Comparison of ENCODE assay signal across 18 cellular contexts in the genomic region with DNA sequence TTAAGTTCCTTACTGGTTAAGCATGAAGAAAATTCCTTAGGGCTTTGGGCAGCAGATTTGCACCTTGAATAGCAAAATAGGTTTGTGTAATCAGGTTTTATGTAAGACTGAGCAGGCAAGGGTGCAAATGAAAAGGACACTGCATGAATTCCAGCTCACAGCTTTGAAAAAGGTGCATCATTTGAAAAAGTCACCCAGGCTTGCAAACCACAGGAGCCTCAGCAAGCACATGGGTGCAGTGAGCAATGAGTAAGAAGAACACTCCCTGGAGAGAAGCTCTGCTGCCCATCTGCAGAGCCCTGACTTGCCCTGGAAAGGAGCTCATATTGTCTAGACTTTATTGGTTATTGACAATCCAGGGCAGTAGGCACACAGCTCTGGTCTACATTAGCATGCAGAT.
"Had no signal": no experiment of that assay in that cellular context is flagged by ENCODE, and none has a peak within 500 bp of the region (broad histone marks: within the 10 kb centered on the region; RNA-seq: fewer than 3 reads in every experiment).

No MANE protein-coding gene starts in this region.

- H3K4me1 ChIP-seq: body of pancreas, right atrium auricular region, transverse colon had no signal

- H3K27ac ChIP-seq: body of pancreas, left ventricle myocardium inferior, right atrium auricular region, skin epidermis, transverse colon had no signal

- H3K27me3 ChIP-seq: body of pancreas, right atrium auricular region, transverse colon had no signal

- H3K4me3 ChIP-seq: body of pancreas, left ventricle myocardium inferior, right atrium auricular region, skin epidermis, transverse colon had no signal

- H3K9me3 ChIP-seq: body of pancreas, left ventricle myocardium inferior, right atrium auricular region, transverse colon had no signal

- H3K36me3 ChIP-seq: left ventricle myocardium inferior, right atrium auricular region, transverse colon had no signal

- DNase-seq: activated CD4-positive, alpha-beta T cell treated with anti-CD3 and anti-CD28 coated beads for 36 hours; activated CD8-positive, alpha-beta memory T cell treated with anti-CD3 and anti-CD28 coated beads, Interleukin-2, amount 50 U/mL, for 48 hours; activated CD8-positive, alpha-beta T cell treated with anti-CD3 and anti-CD28 coated beads for 36 hours; activated naive CD8-positive, alpha-beta T cell treated with anti-CD3 and anti-CD28 coated beads for 36 hours; activated T-cell treated with anti-CD3 and anti-CD28 coated beads, Interleukin-2, amount 50 U/mL, for 72 hours; amygdala; body of pancreas; effector memory CD4-positive, alpha-beta T cell; islet precursor cell; left ventricle myocardium inferior; nucleus accumbens; stimulated activated CD4-positive, alpha-beta T cell treated with anti-CD3 and anti-CD28 coated beads, Interleukin-4, amount 100 ng/mL, for 24 hours; stimulated activated naive CD4-positive, alpha-beta T cell treated with Interleukin-2 at 50 U/mL for 16 hours; substantia nigra; T-helper 2 cell; transverse colon had no signal
